1 cellular context compared by ENCODE assay signal in the genomic region with DNA sequence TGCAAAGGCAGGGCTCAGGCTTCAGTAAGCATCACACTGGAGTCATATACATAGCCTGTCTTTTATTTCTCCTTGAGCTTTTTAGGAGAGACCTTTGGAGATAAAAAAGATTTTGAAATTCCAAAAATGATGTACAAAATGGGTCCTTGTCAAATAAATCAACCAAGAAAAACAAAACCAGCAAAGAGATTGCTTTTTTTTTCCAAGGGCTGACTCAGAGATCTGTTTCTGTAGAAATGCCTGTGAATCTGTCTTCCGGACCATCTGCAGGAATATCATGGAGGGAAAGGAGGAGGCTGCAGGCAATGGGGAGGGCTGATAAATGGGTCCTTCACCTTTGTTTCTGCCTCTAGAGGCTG.
TF ChIP-seq lines count a peak whose summit lies in the region.

No MANE protein-coding gene starts in this region.

TF ChIP-seq in SK-N-SH, 30 proteins besides CTCF, POLR2A, EP300 and RAD21 (continued from another document):
- no peak for TF ChIP-seq FOXJ3 (CRISPR knock-in tag; IDR thresholded peaks at IDR 0.05)
- TF ChIP-seq MEF2A (IDR thresholded peaks at IDR 0.05; ENCODE audit: borderline replicate concordance, low read depth): peak; percentile 42; the same call in 1 of the 2 replicates
- peak; percentile 58; the same call in 1 of the 2 replicates for TF ChIP-seq POLR2AphosphoS5 (IDR thresholded peaks at IDR 0.05; ENCODE audit: low read depth, low read length)
- TF ChIP-seq SIN3A (IDR thresholded peaks at IDR 0.05; ENCODE audit: borderline replicate concordance, low read depth, low read length): 0 out of 2 replicates have a peak, but pooled peaks have one; percentile 24
- peak; percentile 81; the same call in 1 of the 2 replicates for TF ChIP-seq TEAD4 (IDR thresholded peaks at IDR 0.05; ENCODE audit: borderline replicate concordance, insufficient read depth)
- peak; percentile 94 for TF ChIP-seq JUND (IDR thresholded peaks at IDR 0.05)
- TF ChIP-seq, protein P1, sequence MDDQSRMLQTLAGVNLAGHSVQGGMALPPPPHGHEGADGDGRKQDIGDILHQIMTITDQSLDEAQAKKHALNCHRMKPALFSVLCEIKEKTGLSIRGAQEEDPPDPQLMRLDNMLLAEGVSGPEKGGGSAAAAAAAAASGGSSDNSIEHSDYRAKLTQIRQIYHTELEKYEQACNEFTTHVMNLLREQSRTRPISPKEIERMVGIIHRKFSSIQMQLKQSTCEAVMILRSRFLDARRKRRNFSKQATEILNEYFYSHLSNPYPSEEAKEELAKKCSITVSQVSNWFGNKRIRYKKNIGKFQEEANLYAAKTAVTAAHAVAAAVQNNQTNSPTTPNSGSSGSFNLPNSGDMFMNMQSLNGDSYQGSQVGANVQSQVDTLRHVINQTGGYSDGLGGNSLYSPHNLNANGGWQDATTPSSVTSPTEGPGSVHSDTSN (IDR thresholded peaks at IDR 0.05): peak; percentile 96
- TF ChIP-seq, protein P2, sequence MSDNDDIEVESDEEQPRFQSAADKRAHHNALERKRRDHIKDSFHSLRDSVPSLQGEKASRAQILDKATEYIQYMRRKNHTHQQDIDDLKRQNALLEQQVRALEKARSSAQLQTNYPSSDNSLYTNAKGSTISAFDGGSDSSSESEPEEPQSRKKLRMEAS (IDR thresholded peaks at IDR 0.05; ENCODE audit: low read depth): no peak; the same call in 1 of the 2 replicates
- TF ChIP-seq NRF1 (IDR thresholded peaks at IDR 0.05; ENCODE audit: low read depth, low read length): no peak
- no peak for TF ChIP-seq EZH2phosphoT487 (IDR thresholded peaks at IDR 0.05; ENCODE audit: borderline replicate concordance, low read depth)
- TF ChIP-seq TCF12 (IDR thresholded peaks at IDR 0.05): peak; percentile 96
- TF ChIP-seq TAF1 (IDR thresholded peaks at IDR 0.05; ENCODE audit: borderline replicate concordance, low read depth, low read length): no peak; the same call in 1 of the 2 replicates
- peak; percentile 74; the same call in 1 of the 2 replicates for TF ChIP-seq NFIC (IDR thresholded peaks at IDR 0.05; ENCODE audit: borderline replicate concordance)
- no peak for TF ChIP-seq ELF1 (IDR thresholded peaks at IDR 0.05)
TF ChIP-seq in SK-N-SH: peak in this region for 14.
